21 cellular contexts compared by ENCODE assay signal in genomic region chr20:36405255-36405654, GRCh38.
DNase-seq lines count a peak whose midpoint lies in the region; ATAC-seq, FAIRE-seq and TF ChIP-seq lines count a peak whose summit lies in the region.
"Had no signal": no experiment of that assay in that cellular context is flagged by ENCODE, and none has a peak within 500 bp of the region (broad histone marks: within the 10 kb centered on the region; RNA-seq: fewer than 3 reads in every experiment).

No MANE protein-coding gene starts in this region.

- no peak for ATAC-seq in upper lobe of right lung
- ATAC-seq: GM12878, HepG2, PC-3 had no signal

- intact Hi-C loops in upper lobe of right lung (cut with DNase I): no loop called here

- no peak overlapping the region for H2BK12ac ChIP-seq in mesenchymal stem cell (ENCODE audit: low read length in 2 of 2)

- H2AFZ ChIP-seq in mesenchymal stem cell (ENCODE audit: low read depth, low read length) (peak overlapping the region; percentile 24), MM.1S (ENCODE audit: low read length) (no peak overlapping the region)

- no peak overlapping the region for H4K91ac ChIP-seq in mesenchymal stem cell (ENCODE audit: low read length)

- no peaks in the 10 kb centered on the region for H3K9me2 ChIP-seq in MM.1S (replicated peaks; ENCODE audit: insufficient read depth, low read length)

- H3K14ac ChIP-seq in mesenchymal stem cell (ENCODE audit: low read length in 2 of 2): no peak overlapping the region

- no peak for FAIRE-seq in frontal cortex (lab: Jason Lieb, UNC)
- FAIRE-seq: A204.1, GM12878, HepG2 had no signal

- H3K27ac ChIP-seq in mesenchymal stem cell (ENCODE audit: low read length, poor library complexity, severe bottlenecking) (no peak overlapping the region), MM.1S (ENCODE audit: low read length) (no peak overlapping the region), upper lobe of right lung (no peak overlapping the region)
- H3K27ac ChIP-seq: KMS-11 had no signal

- no peak overlapping the region for H3K4me2 ChIP-seq in mesenchymal stem cell (ENCODE audit: low read length, poor library complexity, severe bottlenecking)
- no peak overlapping the region for H3K4me2 ChIP-seq in MM.1S (ENCODE audit: low read depth, low read length)
- H3K4me2 ChIP-seq: KMS-11 had no signal

- no peaks in the 10 kb centered on the region for H4K20me1 ChIP-seq in MM.1S (ENCODE audit: insufficient read depth, low read length)

- H3K36me3 ChIP-seq in mesenchymal stem cell (ENCODE audit: control insufficient read depth in 1 of 2, insufficient read depth in 2 of 2, low read depth in 1 of 2, low read length in 2 of 2) (no peaks in the 10 kb centered on the region), MM.1S (replicated peaks; ENCODE audit: insufficient read depth, low read length) (no peaks in the 10 kb centered on the region), upper lobe of right lung (no peaks in the 10 kb centered on the region)

- no peak overlapping the region for H2BK5ac ChIP-seq in mesenchymal stem cell (ENCODE audit: low read depth, low read length, poor library complexity, severe bottlenecking)

- WGBS in mesenchymal stem cell: 90% methylated on average over 7 of the region's 7 CpGs

- H3K79me1 ChIP-seq in mesenchymal stem cell (replicated peaks; ENCODE audit: low read length, poor library complexity, severe bottlenecking): no peaks in the 10 kb centered on the region

- no peak overlapping the region for H3K18ac ChIP-seq in mesenchymal stem cell (ENCODE audit: low read depth in 1 of 2, low read length in 2 of 2)

- no peak overlapping the region for H2BK15ac ChIP-seq in mesenchymal stem cell (ENCODE audit: low read depth, poor library complexity, severe bottlenecking)

- H2BK120ac ChIP-seq in mesenchymal stem cell (ENCODE audit: low read depth, low read length): no peak overlapping the region

- H3K79me2 ChIP-seq in MM.1S (ENCODE audit: low read length): no peaks in the 10 kb centered on the region

- peak; percentile 10 for DNase-seq in EH (ENCODE audit: low read depth)
- DNase-seq in amniotic epithelial cell (ENCODE audit: low read depth): peak; percentile 46
- peak; percentile 1 for DNase-seq in epidermal melanocyte (ENCODE audit: insufficient read length, low spot score)
- no peak for DNase-seq in mesenchymal stem cell
- no peak for DNase-seq in frontal cortex (ENCODE audit: low spot score in 2 of 2)
- DNase-seq in stimulated activated naive CD4-positive, alpha-beta T cell (lab: John Stamatoyannopoulos, UW): no peak
- DNase-seq in MM.1S: no peak
- no peak for DNase-seq in upper lobe of right lung
- DNase-seq: Caco-2; CD4-positive, alpha-beta T cell; NCI-H1417 treated with DMSO at 0.1 percent for 48 hours; NCI-H1930; NCI-H226; NCI-H524 treated with DMSO at 0.1 percent for 48 hours; PC-3; RPMI8226; SIG-M5 had no signal

- H3K4ac ChIP-seq in mesenchymal stem cell (ENCODE audit: low read depth in 1 of 2, low read length in 2 of 2): no peak overlapping the region

- H3K4me3 ChIP-seq in mesenchymal stem cell (ENCODE audit: insufficient read depth in 1 of 2, low read depth in 1 of 2, low read length in 2 of 2) (no peak overlapping the region), MM.1S (ENCODE audit: low read length) (no peak overlapping the region), upper lobe of right lung (no peak overlapping the region)
- H3K4me3 ChIP-seq: GM12878 had no signal

- H3K27me3 ChIP-seq in mesenchymal stem cell (ENCODE audit: control insufficient read depth in 1 of 2, insufficient read depth in 1 of 2, low read length in 2 of 2) (peaks cover 49 to 51% of the 10 kb centered on the region in 2 experiments), MM.1S (replicated peaks; ENCODE audit: insufficient read depth, low read length) (peaks cover 39% of the 10 kb centered on the region; the same call in 1 of the 2 replicates), upper lobe of right lung (peaks cover 25% of the 10 kb centered on the region)

- H3K4me1 ChIP-seq in mesenchymal stem cell (ENCODE audit: control insufficient read depth, insufficient read depth, low read depth, low read length): no peaks in the 10 kb centered on the region
- peaks cover under 1% of the 10 kb centered on the region; the same call in 1 of the 2 replicates for H3K4me1 ChIP-seq in MM.1S (ENCODE audit: low read length)
- no peaks in the 10 kb centered on the region for H3K4me1 ChIP-seq in upper lobe of right lung

- H3K9ac ChIP-seq in mesenchymal stem cell (ENCODE audit: low read length) (no peak overlapping the region), MM.1S (ENCODE audit: low read length) (no peak overlapping the region)
- H3K9ac ChIP-seq: KMS-11 had no signal

- no peak overlapping the region for H2AK5ac ChIP-seq in mesenchymal stem cell (ENCODE audit: low read length, severe bottlenecking)

- H3K23ac ChIP-seq in mesenchymal stem cell (ENCODE audit: low read length in 2 of 2): no peak overlapping the region

- TF ChIP-seq CTCF in MM.1S (IDR thresholded peaks at IDR 0.05; ENCODE audit: low read length) (no peak), upper lobe of right lung (IDR thresholded peaks at IDR 0.05) (no peak)

- H3K9me3 ChIP-seq in mesenchymal stem cell (ENCODE audit: control insufficient read depth, low read length): peaks cover 13% of the 10 kb centered on the region
- no peaks in the 10 kb centered on the region for H3K9me3 ChIP-seq in MM.1S (replicated peaks; ENCODE audit: insufficient read depth, low read length)
- H3K9me3 ChIP-seq in upper lobe of right lung: no peaks in the 10 kb centered on the region
- H3K9me3 ChIP-seq: Caco-2 had no signal

- H4K8ac ChIP-seq in mesenchymal stem cell (ENCODE audit: low read length): no peak overlapping the region

- H3F3A ChIP-seq in MM.1S (ENCODE audit: insufficient read depth, low read length): no peaks in the 10 kb centered on the region

Comparison
In these comparisons a context has a peak if more than half of its experiments do, and no peak if none do; other contexts are left out.
1. DNase-seq: peak in EH (single experiment), amniotic epithelial cell (single experiment) and epidermal melanocyte (single experiment); none in mesenchymal stem cell (single experiment), frontal cortex (0 of 2), stimulated activated naive CD4-positive, alpha-beta T cell (0 of 6), MM.1S (single experiment) and upper lobe of right lung (single experiment).